ENCODE assay signal across 20 cellular contexts in the genomic region with DNA sequence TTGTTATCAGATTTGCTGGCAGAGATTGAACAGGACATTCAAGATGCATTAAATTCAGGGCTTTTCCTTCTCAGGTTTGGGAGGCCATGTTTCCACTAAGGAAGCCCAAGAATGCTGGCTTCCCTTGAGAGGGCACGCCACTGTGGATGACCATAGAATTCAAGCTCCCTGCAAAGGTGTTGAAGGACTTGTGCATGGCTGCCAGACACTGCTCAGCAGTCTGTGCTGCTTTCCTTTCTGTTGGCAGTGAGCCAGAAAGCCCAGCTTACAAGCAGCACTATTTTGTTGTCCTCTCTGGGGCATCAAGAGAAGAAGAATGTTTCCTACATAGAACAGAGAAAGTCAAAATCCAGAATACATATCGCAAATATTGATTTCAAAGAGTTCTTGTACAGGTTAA.
DNase-seq lines count a peak whose midpoint lies in the region.
"Had no signal": no experiment of that assay in that cellular context is flagged by ENCODE, and none has a peak within 500 bp of the region (broad histone marks: within the 10 kb centered on the region; RNA-seq: fewer than 3 reads in every experiment).

No MANE protein-coding gene starts in this region.

- no peak overlapping the region for H2BK120ac ChIP-seq in trophoblast cell (ENCODE audit: insufficient read depth, low read length, poor library complexity)

- H3K36me3 ChIP-seq in trophoblast cell (ENCODE audit: control insufficient read depth in 1 of 2, insufficient read depth in 2 of 2, low read length in 2 of 2): no peaks in the 10 kb centered on the region
- H3K36me3 ChIP-seq: esophagus muscularis mucosa, neutrophil, sigmoid colon had no signal

- no peak overlapping the region for H4K91ac ChIP-seq in trophoblast cell (ENCODE audit: low read depth, low read length)

- DNase-seq in NCI-H146 (lab: John Stamatoyannopoulos, UW) (peak; percentile 44), NCI-H146 treated with DMSO at 0.1 percent for 48 hours (lab: John Stamatoyannopoulos, UW; ENCODE audit: unreplicated experiment) (no peak), NCI-H1105 (lab: John Stamatoyannopoulos, UW) (peak; percentile 17), SHP77 treated with DMSO at 0.1 percent for 48 hours (lab: John Stamatoyannopoulos, UW) (peak; percentile 4), pons (ENCODE audit: low spot score) (peak; percentile 8), Kasumi-1 (lab: John Stamatoyannopoulos, UW) (no peak), trophoblast cell (no peak), cerebellar nuclear complex (lab: John Stamatoyannopoulos, UW) (no peak)
- DNase-seq: activated CD4-positive, alpha-beta T cell treated with anti-CD3 and anti-CD28 coated beads, Interleukin-2, amount 50 U/mL, for 4 hours; activated T-cell treated with anti-CD3 and anti-CD28 coated beads, Interleukin-2, amount 50 U/mL, for 4 hours; CD4-positive, alpha-beta memory T cell; GDM1; GOT3; kidney; NCI-H446; PC-3; sigmoid colon; stimulated activated CD4-positive, alpha-beta T cell treated with anti-CD3 and anti-CD28 coated beads, Interleukin-1b, Interleukin-23, amount 100 ng/mL, for 48 hours had no signal

- no peak overlapping the region for H3K23ac ChIP-seq in trophoblast cell (ENCODE audit: low read length)

- H3K9me3 ChIP-seq in trophoblast cell (ENCODE audit: insufficient read depth, low read depth, low read length): no peaks in the 10 kb centered on the region
- H3K9me3 ChIP-seq: esophagus muscularis mucosa, neutrophil had no signal

- no peak overlapping the region for H3K18ac ChIP-seq in trophoblast cell (ENCODE audit: low read length)

- H2AFZ ChIP-seq in trophoblast cell (ENCODE audit: insufficient read depth, low read length, poor library complexity): no peak overlapping the region

- H4K12ac ChIP-seq in trophoblast cell (ENCODE audit: low read depth, low read length): no peak overlapping the region

- no peak overlapping the region for H3K4me3 ChIP-seq in trophoblast cell (ENCODE audit: low read depth, low read length)
- H3K4me3 ChIP-seq: esophagus muscularis mucosa, sigmoid colon had no signal

- H2BK5ac ChIP-seq in trophoblast cell (ENCODE audit: low read depth, low read length, poor library complexity): no peak overlapping the region

- no peak overlapping the region for H3K4ac ChIP-seq in trophoblast cell (ENCODE audit: low read depth, low read length)

- H3K79me2 ChIP-seq in trophoblast cell (ENCODE audit: control insufficient read depth, insufficient read depth, low read length, poor library complexity): no peaks in the 10 kb centered on the region

- no peak overlapping the region for H3K27ac ChIP-seq in trophoblast cell (ENCODE audit: low read depth, low read length)
- H3K27ac ChIP-seq: esophagus muscularis mucosa, neutrophil, sigmoid colon had no signal

- H3K27me3 ChIP-seq in trophoblast cell (ENCODE audit: insufficient read depth, low read length): no peaks in the 10 kb centered on the region
- H3K27me3 ChIP-seq: neutrophil, sigmoid colon had no signal

- H3K4me1 ChIP-seq in trophoblast cell (ENCODE audit: control insufficient read depth in 1 of 2, insufficient read depth in 2 of 2, low read length in 2 of 2): no peaks in the 10 kb centered on the region
- H3K4me1 ChIP-seq: esophagus muscularis mucosa, sigmoid colon had no signal

- no peak overlapping the region for H3K14ac ChIP-seq in trophoblast cell (ENCODE audit: low read length)

- no peak overlapping the region for H3K4me2 ChIP-seq in trophoblast cell (ENCODE audit: low read length)

- no peak overlapping the region for H2BK12ac ChIP-seq in trophoblast cell (ENCODE audit: low read length)

- no peak overlapping the region for H3K9ac ChIP-seq in trophoblast cell (ENCODE audit: low read length)

- no peak overlapping the region for H4K8ac ChIP-seq in trophoblast cell (ENCODE audit: low read depth, low read length)

- no peak overlapping the region for H2AK5ac ChIP-seq in trophoblast cell (ENCODE audit: low read length)

- WGBS in trophoblast cell (ENCODE audit: extremely low coverage, insufficient coverage, insufficient read length): no CpG with 5 or more reads among the region's 2 CpGs

- H3K79me1 ChIP-seq in trophoblast cell (ENCODE audit: low read length): no peaks in the 10 kb centered on the region

Comparison
In these comparisons a context has a peak if more than half of its experiments do, and no peak if none do; other contexts are left out.
1. DNase-seq: peak in NCI-H146 (single experiment), NCI-H1105 (single experiment), SHP77 treated with DMSO at 0.1 percent for 48 hours (single experiment) and pons (single experiment); none in NCI-H146 treated with DMSO at 0.1 percent for 48 hours (single experiment), Kasumi-1 (0 of 2), trophoblast cell (0 of 2) and cerebellar nuclear complex (0 of 2).